8 cellular contexts compared by ENCODE assay signal in the genomic region with DNA sequence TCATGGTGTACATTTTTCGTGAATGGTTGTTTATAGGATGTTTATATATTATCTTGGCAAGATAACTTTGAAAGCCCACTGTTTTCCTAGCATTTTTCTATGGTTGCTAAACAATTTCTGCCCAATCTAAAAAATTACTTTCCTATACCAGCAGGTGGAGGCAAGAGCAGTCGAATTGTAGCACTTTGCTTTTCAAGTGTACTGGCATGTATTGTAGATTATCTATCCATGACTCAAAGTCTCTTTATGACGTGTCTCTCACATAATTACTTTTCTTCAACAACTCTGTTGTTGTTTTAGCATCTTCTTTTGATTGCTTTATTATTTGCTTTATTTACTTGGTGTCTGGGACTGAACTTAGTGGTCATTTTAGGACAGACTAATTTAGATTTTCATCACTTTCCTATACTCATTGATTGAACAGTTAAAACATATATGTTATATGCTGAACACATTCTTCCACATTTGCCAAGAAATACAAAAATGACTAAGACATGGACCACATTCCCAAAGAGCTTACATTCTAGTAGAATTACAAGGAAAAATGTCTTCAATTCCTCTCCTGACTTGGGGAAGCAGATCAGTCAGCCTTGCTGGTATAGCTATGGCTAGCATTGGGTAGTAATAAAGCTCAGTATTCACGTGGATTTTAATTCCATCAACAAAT. TPM values are rescaled to one million over a fixed set of nuclear protein-coding genes. Genes with fewer than 3 reads are reported as not detected.
A peak's percentile ranks its signal among the peaks of the same experiment; 100 is the strongest.
DNase-seq lines count a peak whose midpoint lies in the region; ATAC-seq and TF ChIP-seq lines count a peak whose summit lies in the region.

No MANE protein-coding gene starts in this region.

- TF ChIP-seq CTCF in astrocyte of the cerebellum (IDR thresholded peaks at IDR 0.05; ENCODE audit: low read depth, low read length, missing control alignments), result peak; percentile 72

- H3K4me3 ChIP-seq in CD4-positive, CD25-positive, alpha-beta regulatory T cell (ENCODE audit: low read depth, low read length), result no peak overlapping the region
- no peak overlapping the region for H3K4me3 ChIP-seq in astrocyte of the cerebellum (ENCODE audit: low read depth, low read length)

- no peaks in the 10 kb centered on the region for H3K27me3 ChIP-seq in CD4-positive, CD25-positive, alpha-beta regulatory T cell (ENCODE audit: control insufficient read depth, insufficient read depth, low read length)

- H3K27ac ChIP-seq in CD4-positive, CD25-positive, alpha-beta regulatory T cell (ENCODE audit: insufficient read depth, low read length, poor library complexity, severe bottlenecking), result no peak overlapping the region

- peak; percentile 79 to 84 for ATAC-seq in CD4-positive, CD25-positive, alpha-beta regulatory T cell (ENCODE audit: low read depth in 2 of 2)
- peak; percentile 80 for ATAC-seq in GM18508 (IDR thresholded peaks at IDR 0.05; ENCODE audit: insufficient read depth, unreplicated experiment)
- ATAC-seq in HG02885 (IDR thresholded peaks at IDR 0.05; ENCODE audit: poor library complexity, unreplicated experiment), result peak; percentile 86
- peak; percentile 87 for ATAC-seq in left lobe of liver
- no peak for ATAC-seq in HG03571 (IDR thresholded peaks at IDR 0.05; ENCODE audit: unreplicated experiment)

- no peaks in the 10 kb centered on the region for H3K9me3 ChIP-seq in CD4-positive, CD25-positive, alpha-beta regulatory T cell (ENCODE audit: control insufficient read depth in 2 of 2, low read length in 2 of 2)

- H3K4me3 Mint-ChIP-seq in CD4-positive, CD25-positive, alpha-beta regulatory T cell, result no peak overlapping the region
- no peak overlapping the region for H3K4me3 Mint-ChIP-seq in activated T-helper 2 cell treated with anti-CD3 and anti-CD28 coated beads, Interferon-gamma antibody, Interleukin-2, Interleukin-4, amounts not matched to agents 10 μg/mL and 5 μg/mL and 100 μg/mL, durations not matched to agents 14 hours and 24 hours and 36 hours (ENCODE audit: low read depth)

- in situ Hi-C loops in astrocyte of the cerebellum (cut with HindIII; ENCODE audit: low sequenced_read_pairs), result no loop called here

- DNase-seq in CD4-positive, CD25-positive, alpha-beta regulatory T cell, result peak in 2 of 3 donors; percentile 53 to 74
- DNase-seq in NCI-H748 treated with DMSO at 0.1 percent for 48 hours (lab: John Stamatoyannopoulos, UW) (peak; percentile 15), astrocyte of the cerebellum (ENCODE audit: low read depth) (peak; percentile 59), left lobe of liver (ENCODE audit: low spot score) (no peak)
- DNase-seq in activated T-helper 2 cell treated with anti-CD3 and anti-CD28 coated beads, Interferon-gamma antibody, Interleukin-2, Interleukin-4, amounts not matched to agents 10 μg/mL and 5 μg/mL and 100 μg/mL, durations not matched to agents 14 hours and 24 hours and 36 hours (ENCODE audit: low spot score), result no peak

- H3K4me1 ChIP-seq in CD4-positive, CD25-positive, alpha-beta regulatory T cell (ENCODE audit: control insufficient read depth, insufficient read depth, low read length, poor library complexity, severe bottlenecking), result no peaks in the 10 kb centered on the region

- intact Hi-C loops in activated T-helper 2 cell treated with anti-CD3 and anti-CD28 coated beads, Interferon-gamma antibody, Interleukin-2, Interleukin-4, amounts not matched to agents 10 μg/mL and 5 μg/mL and 100 μg/mL, durations not matched to agents 14 hours and 24 hours and 36 hours (cut with micrococcal nuclease), result loop anchor here (2.0 to 5.0 kb wide), 3 partner anchors 182 to 425 kb away; partner anchors contain the start of gene SREK1

- no peaks in the 10 kb centered on the region for H3K36me3 ChIP-seq in CD4-positive, CD25-positive, alpha-beta regulatory T cell (ENCODE audit: control insufficient read depth, insufficient read depth, low read length)

- H3K36me3 Mint-ChIP-seq in CD4-positive, CD25-positive, alpha-beta regulatory T cell, result peaks cover 4% of the 10 kb centered on the region
- no peaks in the 10 kb centered on the region for H3K36me3 Mint-ChIP-seq in activated T-helper 2 cell treated with anti-CD3 and anti-CD28 coated beads, Interferon-gamma antibody, Interleukin-2, Interleukin-4, amounts not matched to agents 10 μg/mL and 5 μg/mL and 100 μg/mL, durations not matched to agents 14 hours and 24 hours and 36 hours (ENCODE audit: low read depth)

- no peaks in the 10 kb centered on the region for H3K27me3 Mint-ChIP-seq in CD4-positive, CD25-positive, alpha-beta regulatory T cell
- H3K27me3 Mint-ChIP-seq in activated T-helper 2 cell treated with anti-CD3 and anti-CD28 coated beads, Interferon-gamma antibody, Interleukin-2, Interleukin-4, amounts not matched to agents 10 μg/mL and 5 μg/mL and 100 μg/mL, durations not matched to agents 14 hours and 24 hours and 36 hours (ENCODE audit: low read depth), result no peaks in the 10 kb centered on the region

- H3K4me1 Mint-ChIP-seq in CD4-positive, CD25-positive, alpha-beta regulatory T cell, result peaks cover 4 to 13% (median 6%) of the 10 kb centered on the region in 4 donors
- peaks cover 12% of the 10 kb centered on the region for H3K4me1 Mint-ChIP-seq in activated T-helper 2 cell treated with anti-CD3 and anti-CD28 coated beads, Interferon-gamma antibody, Interleukin-2, Interleukin-4, amounts not matched to agents 10 μg/mL and 5 μg/mL and 100 μg/mL, durations not matched to agents 14 hours and 24 hours and 36 hours (ENCODE audit: low read depth)

- no peaks in the 10 kb centered on the region for H3K9me3 Mint-ChIP-seq in CD4-positive, CD25-positive, alpha-beta regulatory T cell
- peaks cover 4% of the 10 kb centered on the region for H3K9me3 Mint-ChIP-seq in activated T-helper 2 cell treated with anti-CD3 and anti-CD28 coated beads, Interferon-gamma antibody, Interleukin-2, Interleukin-4, amounts not matched to agents 10 μg/mL and 5 μg/mL and 100 μg/mL, durations not matched to agents 14 hours and 24 hours and 36 hours

- peak overlapping the region in 1 of 3 donors; percentile 31 for H3K27ac Mint-ChIP-seq in CD4-positive, CD25-positive, alpha-beta regulatory T cell
- H3K27ac Mint-ChIP-seq in activated T-helper 2 cell treated with anti-CD3 and anti-CD28 coated beads, Interferon-gamma antibody, Interleukin-2, Interleukin-4, amounts not matched to agents 10 μg/mL and 5 μg/mL and 100 μg/mL, durations not matched to agents 14 hours and 24 hours and 36 hours, result no peak overlapping the region

RNA-seq across cellular contexts. Expression of gene NLN, which starts 20.7 kb away (rescaled TPM):
- 1.4 TPM for total RNA-seq in CD4-positive, CD25-positive, alpha-beta regulatory T cell
- 1 to 10 TPM in 3 of 4 donors, under 1 TPM in 1; 0.65 to 2.0 (median 1.7) TPM for polyA plus RNA-seq in CD4-positive, CD25-positive, alpha-beta regulatory T cell
- total RNA-seq in left lobe of liver, result 47.1 TPM
- 22.5 and 22.8 TPM in 2 replicates for total RNA-seq in activated T-helper 2 cell treated with anti-CD3 and anti-CD28 coated beads, Interferon-gamma antibody, Interleukin-2, Interleukin-4, amounts not matched to agents 10 μg/mL and 5 μg/mL and 100 μg/mL, durations not matched to agents 14 hours and 24 hours and 36 hours

RNA-seq across cellular contexts. Expression of gene SGTB, which starts 20.8 kb away (rescaled TPM):
- 84.3 TPM for total RNA-seq in CD4-positive, CD25-positive, alpha-beta regulatory T cell
- polyA plus RNA-seq in CD4-positive, CD25-positive, alpha-beta regulatory T cell, result 10 to 100 TPM; 17.5 to 25.3 (median 21.5) TPM
- 3.0 TPM for total RNA-seq in left lobe of liver
- total RNA-seq in activated T-helper 2 cell treated with anti-CD3 and anti-CD28 coated beads, Interferon-gamma antibody, Interleukin-2, Interleukin-4, amounts not matched to agents 10 μg/mL and 5 μg/mL and 100 μg/mL, durations not matched to agents 14 hours and 24 hours and 36 hours, result 7.6 TPM in 2 replicates

Comparison
In these comparisons a context has a peak if more than half of its experiments do, and no peak if none do; other contexts are left out.
1. DNase-seq: peak in CD4-positive, CD25-positive, alpha-beta regulatory T cell (2 of 3), NCI-H748 treated with DMSO at 0.1 percent for 48 hours (single experiment) and astrocyte of the cerebellum (single experiment); none in left lobe of liver (single experiment) and activated T-helper 2 cell treated with anti-CD3 and anti-CD28 coated beads, Interferon-gamma antibody, Interleukin-2, Interleukin-4, amounts not matched to agents 10 μg/mL and 5 μg/mL and 100 μg/mL, durations not matched to agents 14 hours and 24 hours and 36 hours (single experiment).